In the genomic region with DNA sequence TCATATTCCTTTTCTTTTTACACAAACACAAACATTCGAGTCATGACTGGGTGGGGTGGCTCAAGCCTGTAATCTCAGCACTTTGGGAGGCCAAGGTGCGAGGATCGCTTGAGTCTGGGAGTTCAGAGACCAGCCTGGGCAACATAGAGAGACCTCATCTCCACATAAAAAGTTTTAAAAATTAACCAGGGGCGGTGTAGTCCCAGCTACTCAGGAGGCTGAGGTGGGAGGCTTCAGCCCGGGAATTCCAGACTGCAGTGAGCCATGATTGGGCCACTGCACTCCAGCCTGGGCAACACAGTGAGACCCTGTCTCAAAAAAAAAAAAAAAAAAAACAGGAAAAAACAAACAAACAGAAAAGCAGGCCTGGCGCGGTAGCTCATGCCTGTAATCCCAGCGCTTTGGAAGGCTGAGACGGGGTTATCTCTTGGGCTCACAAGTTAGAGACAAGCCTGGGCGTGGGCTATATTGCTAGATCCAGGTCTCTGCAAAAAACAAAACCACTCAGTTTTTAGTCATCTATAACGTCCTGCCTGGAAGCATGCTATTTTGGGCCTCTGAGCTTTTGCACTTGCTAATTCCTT, we compare ENCODE assay signal across 9 cellular contexts. TPM values are rescaled to one million over a fixed set of nuclear protein-coding genes. Genes with fewer than 3 reads are reported as not detected.
DNase-seq lines count a peak whose midpoint lies in the region; ATAC-seq, FAIRE-seq and TF ChIP-seq lines count a peak whose summit lies in the region.
"Had no signal": no experiment of that assay in that cellular context is flagged by ENCODE, and none has a peak within 500 bp of the region (broad histone marks: within the 10 kb centered on the region; RNA-seq: fewer than 3 reads in every experiment).

No MANE protein-coding gene starts in this region.

- in situ Hi-C loops in astrocyte of the spinal cord (cut with HindIII; ENCODE audit: low sequenced_read_pairs) (no loop called here), transverse colon (cut with MboI; ENCODE audit: low pct_ligation_motif_present in 1 of 4, low pct_unique_long_range_greater_than_20kb in 1 of 4, low sequenced_read_pairs in 3 of 4) (loop anchor here in 2 of 4 donors (10.0 to 25.0 kb wide), 2 partner anchors 79 to 92 kb away; partner anchors contain the start of genes PPP1R15A (in 2 of the 2) and PLEKHA4 (in 1 of the 2))

- no peaks in the 10 kb centered on the region for H3K9me3 Mint-ChIP-seq in activated CD8-positive, alpha-beta memory T cell treated with anti-CD3 and anti-CD28 coated beads, Interleukin-2, amount 10 ng/mL, durations not matched to agents 7 days and 5 days (ENCODE audit: low read depth)

- FAIRE-seq in HTR-8/SVneo (lab: Jason Lieb, UNC), result no peak
- FAIRE-seq: D721Med had no signal

- H3K4me1 Mint-ChIP-seq in activated CD8-positive, alpha-beta memory T cell treated with anti-CD3 and anti-CD28 coated beads, Interleukin-2, amount 10 ng/mL, durations not matched to agents 7 days and 5 days, result peaks cover 40% of the 10 kb centered on the region

- H3K27me3 Mint-ChIP-seq in activated CD8-positive, alpha-beta memory T cell treated with anti-CD3 and anti-CD28 coated beads, Interleukin-2, amount 10 ng/mL, durations not matched to agents 7 days and 5 days, result no peaks in the 10 kb centered on the region

- H3K36me3 ChIP-seq in lower lobe of right lung (peaks cover 11% of the 10 kb centered on the region), transverse colon (no peaks in the 10 kb centered on the region)

- H3K9me3 ChIP-seq in lower lobe of right lung, result no peaks in the 10 kb centered on the region
- no peaks in the 10 kb centered on the region for H3K9me3 ChIP-seq in transverse colon

- TF ChIP-seq POLR2A in transverse colon (IDR thresholded peaks at IDR 0.05), result no peak

- DNase-seq in activated CD8-positive, alpha-beta memory T cell treated with anti-CD3 and anti-CD28 coated beads, Interleukin-2, amount 10 ng/mL, durations not matched to agents 7 days and 5 days, result no peak
- DNase-seq in activated CD8-positive, alpha-beta memory T cell treated with anti-CD3 and anti-CD28 coated beads, Interleukin-2, amount 50 U/mL, for 48 hours, result no peak
- DNase-seq in astrocyte of the spinal cord (ENCODE audit: low read depth, low spot score), result no peak
- DNase-seq in lower lobe of right lung, result no peak
- no peak for DNase-seq in transverse colon
- no peak for DNase-seq in omental fat pad (ENCODE audit: low spot score)
- DNase-seq in HTR-8/SVneo (ENCODE audit: insufficient read length, low spot score), result no peak
- no peak for DNase-seq in germinal center (ENCODE audit: low spot score)

- peak overlapping the region; percentile 84 for H3K27ac Mint-ChIP-seq in activated CD8-positive, alpha-beta memory T cell treated with anti-CD3 and anti-CD28 coated beads, Interleukin-2, amount 10 ng/mL, durations not matched to agents 7 days and 5 days

- WGBS in transverse colon (ENCODE audit: low coverage in 1 of 2), 2 donors, result 36 to 52% methylated on average over 6 to 11 of the region's 11 CpGs

- TF ChIP-seq EP300 in transverse colon (IDR thresholded peaks at IDR 0.05; ENCODE audit: low read depth), result no peak

- H3K27ac ChIP-seq in lower lobe of right lung, result peak overlapping the region; percentile 92
- H3K27ac ChIP-seq in transverse colon, result peak overlapping the region; percentile 87 to 93 (median 90)

- TF ChIP-seq CTCF in astrocyte of the spinal cord (IDR thresholded peaks at IDR 0.05; ENCODE audit: low read depth, low read length) (no peak), lower lobe of right lung (IDR thresholded peaks at IDR 0.05) (no peak), transverse colon (IDR thresholded peaks at IDR 0.05) (no peak), omental fat pad (IDR thresholded peaks at IDR 0.05) (no peak)

- intact Hi-C loops in lower lobe of right lung (cut with DNase I) (no loop called here), transverse colon (cut with DNase I; ENCODE audit: low total_unique reads) (no loop called here)

- peak overlapping the region; percentile 80 for H3K4me3 Mint-ChIP-seq in activated CD8-positive, alpha-beta memory T cell treated with anti-CD3 and anti-CD28 coated beads, Interleukin-2, amount 10 ng/mL, durations not matched to agents 7 days and 5 days

- no peaks in the 10 kb centered on the region for H3K27me3 ChIP-seq in lower lobe of right lung (ENCODE audit: low read depth)
- H3K27me3 ChIP-seq in transverse colon, result no peaks in the 10 kb centered on the region

- CTCF ChIA-PET in activated CD8-positive, alpha-beta memory T cell treated with anti-CD3 and anti-CD28 coated beads, Interleukin-2, amount 10 ng/mL, durations not matched to agents 7 days and 5 days (lab: Charles Lee), result interaction anchor here (0.8 to 2.3 kb wide), 9 partner anchors 13 to 160 kb away, joined by 3 to 13 read pairs (median 4); partner anchors contain the start of genes GYS1, LIN7B, PPP1R15A and RUVBL2

- ATAC-seq in activated CD8-positive, alpha-beta memory T cell treated with anti-CD3 and anti-CD28 coated beads, Interleukin-2, amount 10 ng/mL, durations not matched to agents 7 days and 5 days, result no peak
- ATAC-seq in lower lobe of right lung, result no peak
- ATAC-seq in omental fat pad (ENCODE audit: low FRiP score), result no peak

- H3K36me3 Mint-ChIP-seq in activated CD8-positive, alpha-beta memory T cell treated with anti-CD3 and anti-CD28 coated beads, Interleukin-2, amount 10 ng/mL, durations not matched to agents 7 days and 5 days, result peaks cover 34% of the 10 kb centered on the region

- H3K4me1 ChIP-seq in lower lobe of right lung, result peaks cover 18% of the 10 kb centered on the region
- H3K4me1 ChIP-seq in transverse colon, result peaks cover 7 to 17% (median 14%) of the 10 kb centered on the region in 4 donors

- peak overlapping the region; percentile 99 for H3K4me3 ChIP-seq in astrocyte of the spinal cord (ENCODE audit: low read depth, low read length)
- H3K4me3 ChIP-seq in lower lobe of right lung, result peak overlapping the region; percentile 100
- H3K4me3 ChIP-seq in transverse colon, result peak overlapping the region in 3 of 4 donors; percentile 76 to 99 (median 91)

RNA-seq across cellular contexts. Expression of gene BAX, which starts 0.6 kb away (rescaled TPM):
- total RNA-seq in activated CD8-positive, alpha-beta memory T cell treated with anti-CD3 and anti-CD28 coated beads, Interleukin-2, amount 10 ng/mL, durations not matched to agents 7 days and 5 days, result 100 to 1,000 TPM; 359 to 377 TPM
- total RNA-seq in lower lobe of right lung (142 TPM), transverse colon (100 to 1,000 TPM in 2 of 4 donors, 10 to 100 TPM in 2; 74.5 to 152 (median 112) TPM), omental fat pad (10 to 100 TPM; 26.4 to 64.2 (median 37.3) TPM)

RNA-seq across cellular contexts. Expression of gene FTL, which starts 11.0 kb away (rescaled TPM):
- total RNA-seq in activated CD8-positive, alpha-beta memory T cell treated with anti-CD3 and anti-CD28 coated beads, Interleukin-2, amount 10 ng/mL, durations not matched to agents 7 days and 5 days, result 1,000 to 10,000 TPM; 1,380 to 1,403 TPM
- total RNA-seq in lower lobe of right lung (9,799 TPM), transverse colon (1,000 to 10,000 TPM; 3,057 to 3,935 (median 3,837) TPM), omental fat pad (1,000 to 10,000 TPM; 6,104 to 9,580 (median 8,850) TPM)

RNA-seq across cellular contexts. Expression of gene DHDH, which starts 20.6 kb away (rescaled TPM):
- 1 to 10 TPM in 1 of 2 experiments, under 1 TPM in 1; 0.96 to 1.1 TPM for total RNA-seq in activated CD8-positive, alpha-beta memory T cell treated with anti-CD3 and anti-CD28 coated beads, Interleukin-2, amount 10 ng/mL, durations not matched to agents 7 days and 5 days
- 1.9 TPM for total RNA-seq in lower lobe of right lung
- 1 to 10 TPM in 2 of 4 donors, not detected in 2; 3.4 to 4.9 TPM for total RNA-seq in transverse colon
- not detected for total RNA-seq in omental fat pad

RNA-seq across cellular contexts. Expression of gene GYS1, which starts 39.0 kb away (rescaled TPM):
- 10 to 100 TPM; 44.0 to 65.5 TPM for total RNA-seq in activated CD8-positive, alpha-beta memory T cell treated with anti-CD3 and anti-CD28 coated beads, Interleukin-2, amount 10 ng/mL, durations not matched to agents 7 days and 5 days
- 24.8 TPM for total RNA-seq in lower lobe of right lung
- 100 to 1,000 TPM in 1 of 4 donors, 10 to 100 TPM in 3; 31.8 to 107 (median 40.9) TPM for total RNA-seq in transverse colon
- 10 to 100 TPM; 34.3 to 41.0 (median 38.8) TPM for total RNA-seq in omental fat pad

RNA-seq across cellular contexts. Expression of gene RUVBL2, which starts 39.6 kb away (rescaled TPM):
- 100 to 1,000 TPM; 124 to 125 TPM for total RNA-seq in activated CD8-positive, alpha-beta memory T cell treated with anti-CD3 and anti-CD28 coated beads, Interleukin-2, amount 10 ng/mL, durations not matched to agents 7 days and 5 days
- total RNA-seq in lower lobe of right lung (45.3 TPM), transverse colon (10 to 100 TPM; 48.6 to 66.9 (median 59.4) TPM), omental fat pad (10 to 100 TPM; 66.3 to 83.9 (median 72.4) TPM)
